In the genomic region with DNA sequence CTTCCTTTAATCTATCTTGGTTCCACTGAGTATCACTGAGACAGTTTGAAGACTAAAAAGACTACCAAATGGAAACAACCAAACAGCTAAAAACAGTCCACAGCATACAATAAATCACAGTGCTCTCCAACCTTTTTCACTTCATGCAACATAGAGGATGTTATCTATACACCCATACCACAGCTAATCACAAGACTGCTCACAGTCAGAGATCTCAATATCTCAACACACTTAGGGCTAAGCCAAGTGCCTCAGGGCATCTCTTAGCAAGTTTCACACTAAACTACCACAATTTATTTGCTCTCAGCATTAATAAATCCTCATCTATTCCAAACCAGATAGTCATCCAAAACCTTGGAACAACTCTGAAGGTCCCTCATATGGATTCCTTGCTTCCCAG, we compare ENCODE assay signal across 28 cellular contexts.
A peak's percentile ranks its signal among the peaks of the same experiment; 100 is the strongest.
DNase-seq lines count a peak whose midpoint lies in the region; ATAC-seq, FAIRE-seq and TF ChIP-seq lines count a peak whose summit lies in the region.
"Had no signal": no experiment of that assay in that cellular context is flagged by ENCODE, and none has a peak within 500 bp of the region (broad histone marks: within the 10 kb centered on the region; RNA-seq: fewer than 3 reads in every experiment).

No MANE protein-coding gene starts in this region.

- H3F3A ChIP-seq in PC-3 (ENCODE audit: low read length, unreplicated experiment) = no peaks in the 10 kb centered on the region

- H4K8ac ChIP-seq in IMR-90 (ENCODE audit: low read depth in 2 of 2, low read length in 2 of 2) = no peak overlapping the region

- POLR2A ChIA-PET in IMR-90 (lab: Charles Lee; ENCODE audit: unreplicated experiment) = no interaction called here
- POLR2A ChIA-PET in PC-3 (lab: Charles Lee; ENCODE audit: unreplicated experiment) = interaction anchor here (0.7 kb wide), 1 partner anchor 16 kb away, joined by 4 read pairs; no protein-coding TSS in a partner anchor

- H3K4ac ChIP-seq in IMR-90 (ENCODE audit: low read depth, low read length) = no peak overlapping the region

- no peak overlapping the region for H3K18ac ChIP-seq in IMR-90 (ENCODE audit: low read depth, low read length)

- TF ChIP-seq RAD21 in IMR-90 (IDR thresholded peaks at IDR 0.05; ENCODE audit: low read length) = no peak

- FAIRE-seq in HTR-8/SVneo (lab: Jason Lieb, UNC) (no peak), D721Med (lab: Jason Lieb, UNC) (no peak)
- FAIRE-seq: GM12891, GM19239 had no signal

- no peak overlapping the region for H4K5ac ChIP-seq in IMR-90 (ENCODE audit: low read depth, low read length)

- no peak overlapping the region for H2AFZ ChIP-seq in IMR-90 (replicated peaks; ENCODE audit: low read length, poor library complexity)
- no peak overlapping the region for H2AFZ ChIP-seq in PC-3 (ENCODE audit: low read length)

- ATAC-seq in IMR-90 (ENCODE audit: low read depth) (0 out of 2 replicates have a peak, but pooled peaks have one; percentile 24), PC-3 (no peak)

- no peaks in the 10 kb centered on the region for H3K9me1 ChIP-seq in IMR-90 (ENCODE audit: insufficient read depth, low read length)

- H3K79me1 ChIP-seq in IMR-90 (ENCODE audit: low read depth in 1 of 2, low read length in 2 of 2) = peaks cover 13 to 57% of the 10 kb centered on the region in 2 experiments

- no peak overlapping the region for H2AK9ac ChIP-seq in IMR-90 (replicated peaks; ENCODE audit: low read depth, low read length, poor library complexity)

- no peak overlapping the region for H2AK5ac ChIP-seq in IMR-90 (ENCODE audit: low read depth, low read length)

- H3K56ac ChIP-seq in IMR-90 (ENCODE audit: extremely low read depth, insufficient read depth, low read length) = no peak overlapping the region

- dilution Hi-C loops in IMR-90 (cut with HindIII; ENCODE audit: low sequenced_read_pairs, unreplicated experiment) = no loop called here

- CTCF ChIA-PET in IMR-90 (lab: Yijun Ruan, JAX) (interaction anchor here (1.1 kb wide), 1 partner anchor 17 kb away, joined by 3 read pairs; no protein-coding TSS in a partner anchor), PC-3 (lab: Charles Lee) (no interaction called here)

- in situ Hi-C loops in IMR-90 (cut with MboI; ENCODE audit: low sequenced_read_pairs) = no loop called here
- in situ Hi-C loops in SK-MEL-5 (cut with HindIII; ENCODE audit: low pct_unique_long_range_greater_than_20kb, low sequenced_read_pairs) = no loop called here
- in situ Hi-C loops in HAP-1 (cut with MboI; ENCODE audit: low sequenced_read_pairs) = no loop called here

- H3K27ac ChIP-seq in IMR-90 (ENCODE audit: insufficient read depth, low read length) = no peak overlapping the region
- no peak overlapping the region for H3K27ac ChIP-seq in PC-3 (ENCODE audit: low read length)
- H3K27ac ChIP-seq: BLaER1 treated with 17β-estradiol and CSF1 and Interleukin-3, amounts not matched to agents 10 nM and 100 nM; KMS-11 had no signal

- H3K79me2 ChIP-seq in PC-3 (ENCODE audit: low read length) = no peaks in the 10 kb centered on the region

- no peaks in the 10 kb centered on the region for H3K27me3 ChIP-seq in IMR-90 (ENCODE audit: control insufficient read depth, insufficient read depth, low read length)
- no peaks in the 10 kb centered on the region for H3K27me3 ChIP-seq in PC-3 (ENCODE audit: low read length)
- H3K27me3 ChIP-seq in HAP-1 (ENCODE audit: low read depth) = no peaks in the 10 kb centered on the region
- H3K27me3 ChIP-seq: BLaER1 treated with 17β-estradiol and CSF1 and Interleukin-3, amounts not matched to agents 10 nM and 100 nM had no signal

- no peak overlapping the region for H2BK5ac ChIP-seq in IMR-90 (ENCODE audit: low read depth, low read length, poor library complexity, severe bottlenecking)

- H4K20me1 ChIP-seq in IMR-90 (ENCODE audit: insufficient read depth, low read length) (peaks cover 10% of the 10 kb centered on the region; the same call in 1 of the 2 replicates), PC-3 (ENCODE audit: low read length) (no peaks in the 10 kb centered on the region)

- H2BK120ac ChIP-seq in IMR-90 (ENCODE audit: low read depth, low read length) = no peak overlapping the region

- H3K36me3 ChIP-seq in IMR-90 (ENCODE audit: control insufficient read depth, insufficient read depth, low read length) (no peaks in the 10 kb centered on the region), PC-3 (ENCODE audit: low read depth, low read length) (no peaks in the 10 kb centered on the region), HAP-1 (replicated peaks) (no peaks in the 10 kb centered on the region)

- no peak overlapping the region for H3K4me3 ChIP-seq in AG10803 (ENCODE audit: low read length)
- H3K4me3 ChIP-seq in IMR-90 (ENCODE audit: insufficient read depth, low read depth, low read length) = no peak overlapping the region
- no peak overlapping the region for H3K4me3 ChIP-seq in PC-3 (ENCODE audit: low read length)
- no peak overlapping the region for H3K4me3 ChIP-seq in HAP-1
- H3K4me3 ChIP-seq: BLaER1 treated with 17β-estradiol and CSF1 and Interleukin-3, amounts not matched to agents 10 nM and 100 nM had no signal

- H3K4me2 ChIP-seq in IMR-90 (ENCODE audit: low read depth, low read length) (no peak overlapping the region), PC-3 (ENCODE audit: low read length) (no peak overlapping the region)
- H3K4me2 ChIP-seq: BLaER1 treated with 17β-estradiol and CSF1 and Interleukin-3, amounts not matched to agents 10 nM and 100 nM; KMS-11; SK-N-SH had no signal

- H3K9ac ChIP-seq in IMR-90 (ENCODE audit: low read depth, low read length) = no peak overlapping the region
- no peak overlapping the region for H3K9ac ChIP-seq in PC-3 (ENCODE audit: low read length)
- H3K9ac ChIP-seq: BLaER1 treated with 17β-estradiol and CSF1 and Interleukin-3, amounts not matched to agents 10 nM and 100 nM; KMS-11; SK-N-SH had no signal

- intact Hi-C loops in IMR-90 (cut with micrococcal nuclease) = no loop called here
- intact Hi-C loops in PC-3 (cut with micrococcal nuclease) = loop anchor here (10.0 kb wide), 1 partner anchor 170 kb away; no protein-coding TSS in a partner anchor

- H2BK15ac ChIP-seq in IMR-90 (ENCODE audit: low read depth, low read length) = no peak overlapping the region

- BruUV-seq in IMR-90 (replicated peaks; lab: Mats Ljungman, UMichigan) = no TSS peak
- BruUV-seq in PC-3 (replicated peaks; lab: Mats Ljungman, UMichigan) = no TSS peak

- DNase-seq in AG10803 (ENCODE audit: low read depth) (peak; percentile 8), IMR-90 (peak; percentile 4), SK-MEL-5 (ENCODE audit: low read depth, low spot score) (peak; percentile 85), foreskin melanocyte (peak; percentile 84), PC-3 (no peak), HAP-1 (ENCODE audit: low spot score in 2 of 2) (no peak), HTR-8/SVneo (ENCODE audit: insufficient read length, low spot score) (no peak), D721Med (ENCODE audit: insufficient read length, low spot score) (no peak)
- DNase-seq: 8988T; AML-193; CD4-positive, alpha-beta T cell; COR-L47; GF-D8; H9; HFFc6; NCI-H1105; NCI-H1436 treated with DMSO at 0.1 percent for 48 hours; NCI-H187 treated with DMSO at 0.1 percent for 48 hours; NCI-H2171 treated with DMSO at 0.1 percent for 48 hours; NCI-H524 treated with DMSO at 0.1 percent for 48 hours; NCI-H82; SHP77 treated with DMSO at 0.1 percent for 48 hours; SK-N-SH; SW 1271 had no signal

- TF ChIP-seq CTCF in AG10803 (conservative IDR thresholded peaks at IDR 0.05; ENCODE audit: low read length) = no peak
- no peak for TF ChIP-seq CTCF in IMR-90 (conservative IDR thresholded peaks at IDR 0.05; ENCODE audit: low read depth, low read length)
- TF ChIP-seq CTCF in PC-3 (conservative IDR thresholded peaks at IDR 0.05; ENCODE audit: low read depth, low read length) = no peak
- TF ChIP-seq CTCF in D721Med (IDR thresholded peaks at IDR 0.05; ENCODE audit: insufficient read depth, missing control alignments) = no peak

- no peak overlapping the region for H3K14ac ChIP-seq in IMR-90 (replicated peaks; ENCODE audit: low read depth, low read length)

- no peak overlapping the region for H4K91ac ChIP-seq in IMR-90 (ENCODE audit: insufficient read depth, low read depth, low read length)

- no peaks in the 10 kb centered on the region for H3K9me3 ChIP-seq in IMR-90 (ENCODE audit: control insufficient read depth, insufficient read depth, low read length)
- H3K9me3 ChIP-seq in PC-3 (ENCODE audit: low read length) = no peaks in the 10 kb centered on the region
- H3K9me3 ChIP-seq in HAP-1 = no peaks in the 10 kb centered on the region
- H3K9me3 ChIP-seq: BLaER1 treated with 17β-estradiol and CSF1 and Interleukin-3, amounts not matched to agents 10 nM and 100 nM; SK-N-SH had no signal

- no peak for TF ChIP-seq POLR2A in IMR-90 (IDR thresholded peaks at IDR 0.05; ENCODE audit: low read depth, low read length)

- H3K4me1 ChIP-seq in IMR-90 (ENCODE audit: control insufficient read depth, insufficient read depth, low read length) (peaks cover 3% of the 10 kb centered on the region), PC-3 (ENCODE audit: insufficient read depth, low read length) (peaks cover 22% of the 10 kb centered on the region), HAP-1 (peaks cover 9% of the 10 kb centered on the region)

- no peak overlapping the region for H3K23ac ChIP-seq in IMR-90 (ENCODE audit: low read depth, low read length)

- no peaks in the 10 kb centered on the region for H3K9me2 ChIP-seq in PC-3 (replicated peaks; ENCODE audit: low read length)
- H3K9me2 ChIP-seq: SK-N-SH had no signal

- H2BK20ac ChIP-seq in IMR-90 (ENCODE audit: low read depth, low read length) = no peak overlapping the region

TF ChIP-seq in IMR-90, 13 proteins besides CTCF, POLR2A, EP300 and RAD21 (continues in another document):
- TF ChIP-seq MXI1 (IDR thresholded peaks at IDR 0.05; ENCODE audit: borderline replicate concordance, low read depth, low read length) = no peak
- TF ChIP-seq MAZ (IDR thresholded peaks at IDR 0.05; ENCODE audit: borderline replicate concordance, low read depth, low read length) = no peak
- TF ChIP-seq NFE2L2 (IDR thresholded peaks at IDR 0.05; ENCODE audit: low read depth, low read length) = no peak
- TF ChIP-seq, protein P1, sequence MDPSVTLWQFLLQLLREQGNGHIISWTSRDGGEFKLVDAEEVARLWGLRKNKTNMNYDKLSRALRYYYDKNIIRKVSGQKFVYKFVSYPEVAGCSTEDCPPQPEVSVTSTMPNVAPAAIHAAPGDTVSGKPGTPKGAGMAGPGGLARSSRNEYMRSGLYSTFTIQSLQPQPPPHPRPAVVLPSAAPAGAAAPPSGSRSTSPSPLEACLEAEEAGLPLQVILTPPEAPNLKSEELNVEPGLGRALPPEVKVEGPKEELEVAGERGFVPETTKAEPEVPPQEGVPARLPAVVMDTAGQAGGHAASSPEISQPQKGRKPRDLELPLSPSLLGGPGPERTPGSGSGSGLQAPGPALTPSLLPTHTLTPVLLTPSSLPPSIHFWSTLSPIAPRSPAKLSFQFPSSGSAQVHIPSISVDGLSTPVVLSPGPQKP (IDR thresholded peaks at IDR 0.05; ENCODE audit: borderline replicate concordance, low read depth, low read length) = no peak
- no peak for TF ChIP-seq BHLHE40 (IDR thresholded peaks at IDR 0.05; ENCODE audit: low read depth, low read length)

Comparison
In these comparisons a context has a peak if more than half of its experiments do, and no peak if none do; other contexts are left out.
1. DNase-seq: peak in AG10803 (single experiment), IMR-90 (single experiment), SK-MEL-5 (single experiment) and foreskin melanocyte (single experiment); none in PC-3 (single experiment), HAP-1 (0 of 2), HTR-8/SVneo (single experiment) and D721Med (single experiment).